ENCODE assay signal across 8 cellular contexts in genomic region chr2:111395350-111396128, GRCh38.
DNase-seq lines count a peak whose midpoint lies in the region; ATAC-seq and TF ChIP-seq lines count a peak whose summit lies in the region.
"Not testable (repeated sequence)": the region's sequence is repeated elsewhere in the genome, so short reads cannot be mapped to it uniquely, and the experiment has no call there.

No MANE protein-coding gene starts in this region.

- not testable (repeated sequence) for H3K4me3 Mint-ChIP-seq in CD4-positive, CD25-positive, alpha-beta regulatory T cell; activated CD8-positive, alpha-beta T cell treated with anti-CD3 and anti-CD28 coated beads for 36 hours

- H3K9me3 ChIP-seq in CD4-positive, CD25-positive, alpha-beta regulatory T cell (ENCODE audit: control insufficient read depth in 2 of 2, low read length in 2 of 2); OCI-LY3 (ENCODE audit: insufficient read depth, low read length): not testable (repeated sequence)

- intact Hi-C loops in activated CD8-positive, alpha-beta T cell treated with anti-CD3 and anti-CD28 coated beads for 36 hours (cut with micrococcal nuclease); left colon (cut with DNase I, micrococcal nuclease): not testable (repeated sequence)

- not testable (repeated sequence) for H3K36me3 Mint-ChIP-seq in CD4-positive, CD25-positive, alpha-beta regulatory T cell; activated CD8-positive, alpha-beta T cell treated with anti-CD3 and anti-CD28 coated beads for 36 hours (ENCODE audit: low read depth); activated naive CD4-positive, alpha-beta T cell treated with anti-CD3 and anti-CD28 coated beads, Interleukin-2, amount 50 U/mL, for 72 hours

- DNase-seq in CD4-positive, CD25-positive, alpha-beta regulatory T cell: peak in 1 of 3 donors; percentile 60
- peak; percentile 76 for DNase-seq in activated CD8-positive, alpha-beta T cell treated with anti-CD3 and anti-CD28 coated beads for 36 hours
- DNase-seq in activated naive CD4-positive, alpha-beta T cell treated with anti-CD3 and anti-CD28 coated beads, Interleukin-2, amount 50 U/mL, for 72 hours (ENCODE audit: low spot score in 2 of 2): peak in 1 of 2 donors; percentile 68
- not testable (repeated sequence) for DNase-seq in left colon
- peak; percentile 50 to 67 for DNase-seq in stimulated activated CD4-positive, alpha-beta T cell treated with anti-CD3 and anti-CD28 coated beads, Interleukin-12 subunit alpha, Interleukin-12 subunit beta, amount 100 ng/mL, for 24 hours (ENCODE audit: low read depth in 2 of 2)
- peak; percentile 26 for DNase-seq in stimulated activated CD8-positive, alpha-beta memory T cell treated with anti-CD3 and anti-CD28 coated beads, Interleukin-7, amount 100 ng/mL, for 24 hours (ENCODE audit: low read depth)

- not testable (repeated sequence) for H3K4me1 ChIP-seq in CD4-positive, CD25-positive, alpha-beta regulatory T cell (ENCODE audit: control insufficient read depth, insufficient read depth, low read length, poor library complexity, severe bottlenecking); OCI-LY3 (ENCODE audit: low read length)

- H3K4me3 ChIP-seq in CD4-positive, CD25-positive, alpha-beta regulatory T cell (ENCODE audit: low read depth, low read length); OCI-LY3 (ENCODE audit: low read length): not testable (repeated sequence)

- not testable (repeated sequence) for H3K4me1 Mint-ChIP-seq in CD4-positive, CD25-positive, alpha-beta regulatory T cell; activated CD8-positive, alpha-beta T cell treated with anti-CD3 and anti-CD28 coated beads for 36 hours (ENCODE audit: low read depth)

- H2AFZ ChIP-seq in OCI-LY3 (ENCODE audit: low read depth, low read length): not testable (repeated sequence)

- not testable (repeated sequence) for H3K27ac Mint-ChIP-seq in CD4-positive, CD25-positive, alpha-beta regulatory T cell; activated CD8-positive, alpha-beta T cell treated with anti-CD3 and anti-CD28 coated beads for 36 hours
- H3K27ac Mint-ChIP-seq in activated naive CD4-positive, alpha-beta T cell treated with anti-CD3 and anti-CD28 coated beads, Interleukin-2, amount 50 U/mL, for 72 hours: peak overlapping the region in 1 of 2 donors; percentile 44

- not testable (repeated sequence) for H3K27ac ChIP-seq in CD4-positive, CD25-positive, alpha-beta regulatory T cell (ENCODE audit: insufficient read depth, low read length, poor library complexity, severe bottlenecking); OCI-LY3 (ENCODE audit: low read length)

- not testable (repeated sequence) for H3K9me3 Mint-ChIP-seq in CD4-positive, CD25-positive, alpha-beta regulatory T cell; activated CD8-positive, alpha-beta T cell treated with anti-CD3 and anti-CD28 coated beads for 36 hours; activated naive CD4-positive, alpha-beta T cell treated with anti-CD3 and anti-CD28 coated beads, Interleukin-2, amount 50 U/mL, for 72 hours

- not testable (repeated sequence) for H3K36me3 ChIP-seq in CD4-positive, CD25-positive, alpha-beta regulatory T cell (ENCODE audit: control insufficient read depth, insufficient read depth, low read length); OCI-LY3 (replicated peaks; ENCODE audit: low read depth, low read length)

- not testable (repeated sequence) for H3K9ac ChIP-seq in OCI-LY3 (ENCODE audit: low read length)

- ATAC-seq in CD4-positive, CD25-positive, alpha-beta regulatory T cell (ENCODE audit: low read depth in 2 of 2): peak; percentile 53 to 73
- ATAC-seq in activated CD8-positive, alpha-beta T cell treated with anti-CD3 and anti-CD28 coated beads for 36 hours: peak; percentile 88
- ATAC-seq in activated naive CD4-positive, alpha-beta T cell treated with anti-CD3 and anti-CD28 coated beads, Interleukin-2, amount 50 U/mL, for 72 hours: peak; percentile 83 to 97
- ATAC-seq in esophagus mucosa (peak; percentile 37), left colon (peak; percentile 29)

- POLR2A ChIA-PET in activated CD8-positive, alpha-beta T cell treated with anti-CD3 and anti-CD28 coated beads for 36 hours (lab: Charles Lee): not testable (repeated sequence)

- H4K20me1 ChIP-seq in OCI-LY3 (ENCODE audit: insufficient read depth, low read length): not testable (repeated sequence)

- not testable (repeated sequence) for H3K27me3 ChIP-seq in CD4-positive, CD25-positive, alpha-beta regulatory T cell (ENCODE audit: control insufficient read depth, insufficient read depth, low read length); OCI-LY3 (ENCODE audit: low read depth, low read length)

- CTCF ChIA-PET in activated CD8-positive, alpha-beta T cell treated with anti-CD3 and anti-CD28 coated beads for 36 hours (lab: Charles Lee): not testable (repeated sequence)

- not testable (repeated sequence) for H3K79me2 ChIP-seq in OCI-LY3 (ENCODE audit: low read length)

- not testable (repeated sequence) for TF ChIP-seq CTCF in OCI-LY3 (IDR thresholded peaks at IDR 0.05; ENCODE audit: low read depth, low read length); activated CD8-positive, alpha-beta T cell treated with anti-CD3 and anti-CD28 coated beads for 36 hours (IDR thresholded peaks at IDR 0.05)

- peak overlapping the region; percentile 5; the same call in 1 of the 2 replicates for H3K4me2 ChIP-seq in OCI-LY3 (ENCODE audit: low read length)

- H3K27me3 Mint-ChIP-seq in CD4-positive, CD25-positive, alpha-beta regulatory T cell; activated CD8-positive, alpha-beta T cell treated with anti-CD3 and anti-CD28 coated beads for 36 hours: not testable (repeated sequence)

Comparison
In these comparisons a context has a peak if more than half of its experiments do, and no peak if none do; other contexts are left out.
1. ATAC-seq: peak in every context shown above with its lines; median percentile 90 in activated naive CD4-positive, alpha-beta T cell treated with anti-CD3 and anti-CD28 coated beads, Interleukin-2, amount 50 U/mL, for 72 hours; 88 in activated CD8-positive, alpha-beta T cell treated with anti-CD3 and anti-CD28 coated beads for 36 hours; 63 in CD4-positive, CD25-positive, alpha-beta regulatory T cell; 37 in esophagus mucosa; 29 in left colon.